13 cellular contexts compared by ENCODE assay signal in the genomic region with DNA sequence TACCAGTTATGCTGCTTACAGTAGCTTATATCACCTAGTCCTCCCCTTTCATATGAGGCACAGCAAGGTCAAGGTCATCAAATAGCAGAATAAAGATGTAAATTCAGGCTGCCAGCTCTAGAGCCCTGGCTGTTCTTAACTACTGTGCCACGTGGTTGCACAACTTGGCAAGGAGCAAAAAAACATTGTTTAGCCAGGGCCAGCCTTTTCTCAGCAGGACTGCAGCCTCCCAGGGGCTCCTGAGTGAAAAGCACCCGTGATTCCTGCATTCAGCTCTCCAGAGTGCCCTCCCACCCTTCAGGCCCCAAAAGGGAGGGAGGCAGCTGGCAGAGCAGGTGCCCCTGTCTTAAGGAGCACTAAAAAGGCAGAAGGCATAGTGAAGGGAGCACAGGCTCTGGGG. TPM values are rescaled to one million over a fixed set of nuclear protein-coding genes. Genes with fewer than 3 reads are reported as not detected.
DNase-seq lines count a peak whose midpoint lies in the region; ATAC-seq and TF ChIP-seq lines count a peak whose summit lies in the region.
"Had no signal": no experiment of that assay in that cellular context is flagged by ENCODE, and none has a peak within 500 bp of the region (broad histone marks: within the 10 kb centered on the region; RNA-seq: fewer than 3 reads in every experiment).

No MANE protein-coding gene starts in this region.

- H3K23me2 ChIP-seq in H9 (ENCODE audit: insufficient read length, low read depth, low read length, poor library complexity, severe bottlenecking), result no peaks in the 10 kb centered on the region

- no peak overlapping the region for H2BK5ac ChIP-seq in H9 (ENCODE audit: insufficient read length, low read length)

- H3K14ac ChIP-seq in H9 (ENCODE audit: insufficient read depth, low read length), result no peak overlapping the region

- H2BK20ac ChIP-seq in H9 (ENCODE audit: low read depth, low read length, poor library complexity, severe bottlenecking), result no peak overlapping the region

- H3K27ac ChIP-seq in H9 (ENCODE audit: insufficient read length, low read depth, low read length), result no peak overlapping the region
- H3K27ac ChIP-seq: epithelial cell of prostate had no signal

- no peaks in the 10 kb centered on the region for H3K27me3 ChIP-seq in H9 (ENCODE audit: insufficient read depth, low read length)

- H2BK120ac ChIP-seq in H9 (ENCODE audit: low read depth, low read length, poor library complexity, severe bottlenecking), result no peak overlapping the region

- no peaks in the 10 kb centered on the region for H3K27me3 Mint-ChIP-seq in H9 (ENCODE audit: low read depth)
- H3K27me3 Mint-ChIP-seq: CD4-positive, CD25-positive, alpha-beta regulatory T cell had no signal

- no peak overlapping the region for H3T11ph ChIP-seq in H9 (ENCODE audit: low read length)

- H2BK15ac ChIP-seq in H9 (ENCODE audit: low read depth, low read length), result no peak overlapping the region

- WGBS in H9 (ENCODE audit: extremely low coverage, insufficient read length, low lambda C conversion rate), result no CpG with 5 or more reads among the region's 2 CpGs

- DNase-seq in Ammon's horn (ENCODE audit: low spot score) (peak; percentile 83), NCI-H2171 treated with DMSO at 0.1 percent for 48 hours (lab: John Stamatoyannopoulos, UW) (peak; percentile 57), fibroblast of gingiva (ENCODE audit: low read depth) (peak; percentile 47), myocyte (ENCODE audit: low read depth) (peak; percentile 49), H9 (no peak)
- no peak for DNase-seq in stimulated activated naive CD4-positive, alpha-beta T cell (lab: John Stamatoyannopoulos, UW)
- DNase-seq: activated gamma-delta T cell treated with Interleukin-2 at 50 U/mL for 16 hours; CD4-positive, CD25-positive, alpha-beta regulatory T cell; NCI-H748 treated with DMSO at 0.1 percent for 48 hours had no signal

- no peak overlapping the region for H4K8ac ChIP-seq in H9 (replicated peaks; ENCODE audit: insufficient read length, low read depth, low read length)

- H3K4ac ChIP-seq in H9 (ENCODE audit: low read depth, low read length), result no peak overlapping the region

- no peak overlapping the region for H3K4me3 Mint-ChIP-seq in H9
- H3K4me3 Mint-ChIP-seq: CD4-positive, CD25-positive, alpha-beta regulatory T cell; WTC11 had no signal

- peaks cover 7 to 11% of the 10 kb centered on the region in 2 experiments; a peak in 3 of 4 replicates for H3K4me1 Mint-ChIP-seq in H9
- H3K4me1 Mint-ChIP-seq: CD4-positive, CD25-positive, alpha-beta regulatory T cell had no signal

- ATAC-seq in HG02798 (IDR thresholded peaks at IDR 0.05; ENCODE audit: poor library complexity, unreplicated experiment) (no peak), GM21526 (IDR thresholded peaks at IDR 0.05; ENCODE audit: low FRiP score, unreplicated experiment) (no peak)
- ATAC-seq: WTC11 had no signal

- H3K79me1 ChIP-seq in H9 (ENCODE audit: insufficient read depth, low read depth, low read length, poor library complexity, severe bottlenecking), result no peaks in the 10 kb centered on the region

- no peak overlapping the region for H3K56ac ChIP-seq in H9 (ENCODE audit: insufficient read length, low read depth, low read length)

- no peaks in the 10 kb centered on the region for H3K4me1 ChIP-seq in H9 (ENCODE audit: insufficient read depth, low read length)

- no peak overlapping the region for H2BK12ac ChIP-seq in H9 (ENCODE audit: insufficient read length, low read depth, low read length)

- TF ChIP-seq CTCF in H9 (conservative IDR thresholded peaks at IDR 0.05), result no peak

- no peak overlapping the region for H3K9ac ChIP-seq in H9 (ENCODE audit: extremely low read depth, insufficient read length, low read length)

- H3K9me3 Mint-ChIP-seq in H9, result no peaks in the 10 kb centered on the region
- H3K9me3 Mint-ChIP-seq: WTC11 had no signal

- H3K23ac ChIP-seq in H9 (ENCODE audit: insufficient read length, low read depth, low read length), result no peak overlapping the region

- no peaks in the 10 kb centered on the region for H4K20me1 ChIP-seq in H9 (ENCODE audit: control insufficient read depth, insufficient read depth, insufficient read length)

- no peak overlapping the region for H2AK5ac ChIP-seq in H9 (ENCODE audit: insufficient read length, low read length)

- no peak overlapping the region for H4K5ac ChIP-seq in H9 (ENCODE audit: insufficient read length, low read depth, low read length)

- H2AFZ ChIP-seq in H9 (ENCODE audit: low read length), result no peak overlapping the region

- no peak overlapping the region for H3K4me2 ChIP-seq in H9 (ENCODE audit: insufficient read depth, insufficient read length, low read length)

- no peak overlapping the region for H3K18ac ChIP-seq in H9 (ENCODE audit: insufficient read length, low read depth, low read length)

- H3K27ac Mint-ChIP-seq in H9, result no peak overlapping the region; a peak in 1 of 7 replicates
- H3K27ac Mint-ChIP-seq: CD4-positive, CD25-positive, alpha-beta regulatory T cell; WTC11 had no signal

- H3K79me2 ChIP-seq in H9 (ENCODE audit: insufficient read depth, low read length), result no peaks in the 10 kb centered on the region

- no peaks in the 10 kb centered on the region for H3K9me3 ChIP-seq in H9 (ENCODE audit: control insufficient read depth, low read depth, low read length)

- H4K91ac ChIP-seq in H9 (ENCODE audit: insufficient read length, low read depth, low read length), result no peak overlapping the region

- H3K36me3 Mint-ChIP-seq in H9 (ENCODE audit: insufficient read depth in 1 of 3, low read depth in 3 of 3), result no peaks in the 10 kb centered on the region
- H3K36me3 Mint-ChIP-seq: WTC11 had no signal

RNA-seq across cellular contexts. Expression of gene TM9SF3, which starts 31.8 kb away (rescaled TPM):
- total RNA-seq in myocyte (96.6 and 109 TPM in 2 replicates), H9 (2021) (119 and 120 TPM in 2 replicates)
- 61.6 TPM for polyA plus RNA-seq in myocyte (2012)

Comparison
In these comparisons a context has a peak if more than half of its experiments do, and no peak if none do; other contexts are left out.
1. DNase-seq: peak in Ammon's horn (single experiment), NCI-H2171 treated with DMSO at 0.1 percent for 48 hours (single experiment), fibroblast of gingiva (single experiment) and myocyte (single experiment); none in H9 (single experiment) and stimulated activated naive CD4-positive, alpha-beta T cell (0 of 6).